ENCODE assay signal across 30 cellular contexts in the genomic region with DNA sequence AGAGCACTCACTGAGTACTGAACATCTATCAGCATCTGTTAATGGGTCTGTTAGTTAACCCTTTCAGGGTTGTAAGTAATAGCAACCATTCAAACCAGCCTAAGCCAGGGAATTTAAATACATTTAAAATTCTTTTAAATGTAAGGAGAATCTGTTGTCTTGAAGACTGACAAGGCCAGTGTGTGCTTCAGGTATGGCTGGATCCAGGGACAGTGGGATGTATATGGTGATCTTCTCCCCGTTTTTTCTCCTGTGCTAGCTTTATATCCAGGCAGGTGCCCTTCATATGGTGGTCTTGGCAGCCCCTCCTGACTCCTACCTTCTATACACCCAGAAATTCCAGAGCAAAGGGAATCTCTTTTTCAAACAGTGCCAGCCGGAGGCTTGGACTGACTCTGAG. TPM values are rescaled to one million over a fixed set of nuclear protein-coding genes. Genes with fewer than 3 reads are reported as not detected.
"Had no signal": no experiment of that assay in that cellular context is flagged by ENCODE, and none has a peak within 500 bp of the region (broad histone marks: within the 10 kb centered on the region; RNA-seq: fewer than 3 reads in every experiment).

No MANE protein-coding gene starts in this region.

- H3K27me3 Mint-ChIP-seq: naive B cell had no signal

- H3K4me2 ChIP-seq: smooth muscle cell had no signal

- H3K4me3 ChIP-seq: left ventricle myocardium inferior, lung, ovary, right atrium auricular region, right lobe of liver, smooth muscle cell, tibial nerve, vagina had no signal

- H3K36me3 ChIP-seq: left ventricle myocardium inferior, ovary, right atrium auricular region, right lobe of liver, tibial nerve, vagina had no signal

- FAIRE-seq: islet of Langerhans, kidney had no signal

- H3K4me1 ChIP-seq: left ventricle myocardium inferior, right atrium auricular region, right lobe of liver, tibial nerve, vagina had no signal

- ATAC-seq: left colon; natural killer cell; right lobe of liver; stimulated activated memory B cell treated with anti-CD40 and anti-IgM and Interleukin-4, amounts not matched to agents 10 μg/mL and 1 μg/mL and 100 μg/mL, for 72 hours; stimulated activated naive CD8-positive, alpha-beta T cell treated with anti-CD3 and anti-CD28 coated beads, Interleukin-15, amount 100 ng/mL, for 72 hours had no signal

- H3K9me3 Mint-ChIP-seq: immature natural killer cell; mesothelial cell of epicardium; natural killer cell; stimulated activated memory B cell treated with anti-CD40 and anti-IgM and Interleukin-4, amounts not matched to agents 10 μg/mL and 1 μg/mL and 100 μg/mL, for 72 hours; stimulated activated naive CD8-positive, alpha-beta T cell treated with anti-CD3 and anti-CD28 coated beads, Interleukin-15, amount 100 ng/mL, for 72 hours; type B pancreatic cell had no signal

- H3K4me3 Mint-ChIP-seq: immature natural killer cell; mesothelial cell of epicardium; naive B cell; natural killer cell; nephron progenitor cell; stimulated activated memory B cell treated with anti-CD40 and anti-IgM and Interleukin-4, amounts not matched to agents 10 μg/mL and 1 μg/mL and 100 μg/mL, for 72 hours; stimulated activated naive CD8-positive, alpha-beta T cell treated with anti-CD3 and anti-CD28 coated beads, Interleukin-15, amount 100 ng/mL, for 72 hours; type B pancreatic cell had no signal

- H3K27me3 ChIP-seq: ovary, right atrium auricular region, right lobe of liver, tibial nerve, vagina had no signal

- H3K27ac Mint-ChIP-seq: immature natural killer cell; mesothelial cell of epicardium; naive B cell; natural killer cell; nephron progenitor cell; stimulated activated memory B cell treated with anti-CD40 and anti-IgM and Interleukin-4, amounts not matched to agents 10 μg/mL and 1 μg/mL and 100 μg/mL, for 72 hours; stimulated activated naive CD8-positive, alpha-beta T cell treated with anti-CD3 and anti-CD28 coated beads, Interleukin-15, amount 100 ng/mL, for 72 hours; type B pancreatic cell had no signal

- DNase-seq: hypothalamus; immature natural killer cell; left colon; left ventricle myocardium inferior; mesendoderm; naive B cell; natural killer cell; nephron progenitor cell; ovary; stimulated activated CD4-positive, alpha-beta T cell treated with anti-CD3 and anti-CD28 coated beads, Interleukin-1b, Interleukin-23, amount 100 ng/mL, for 48 hours; stimulated activated CD4-positive, alpha-beta T cell treated with anti-CD3 and anti-CD28 coated beads, Interleukin-2, amount 100 ng/mL, for 48 hours; stimulated activated CD4-positive, alpha-beta T cell treated with anti-CD3 and anti-CD28 coated beads, Interleukin-4, amount 100 ng/mL, for 4 hours; stimulated activated CD8-positive, alpha-beta memory T cell treated with anti-CD3 and anti-CD28 coated beads, Interleukin-4, amount 100 ng/mL, for 48 hours; stimulated activated naive CD4-positive, alpha-beta T cell treated with Interleukin-2 at 50 U/mL for 16 hours; stimulated activated naive CD8-positive, alpha-beta T cell treated with anti-CD3 and anti-CD28 coated beads, Interleukin-15, amount 100 ng/mL, for 72 hours; substantia nigra had no signal

- H3K4me1 Mint-ChIP-seq: immature natural killer cell; mesothelial cell of epicardium; naive B cell; natural killer cell; nephron progenitor cell; stimulated activated memory B cell treated with anti-CD40 and anti-IgM and Interleukin-4, amounts not matched to agents 10 μg/mL and 1 μg/mL and 100 μg/mL, for 72 hours; stimulated activated naive CD8-positive, alpha-beta T cell treated with anti-CD3 and anti-CD28 coated beads, Interleukin-15, amount 100 ng/mL, for 72 hours had no signal

- H3K9me3 ChIP-seq: ovary, right lobe of liver, vagina had no signal

- H3K27ac ChIP-seq: left ventricle myocardium inferior, ovary, right atrium auricular region, right lobe of liver, tibial nerve, vagina had no signal

- H3K36me3 Mint-ChIP-seq: immature natural killer cell; mesothelial cell of epicardium; naive B cell; natural killer cell; stimulated activated memory B cell treated with anti-CD40 and anti-IgM and Interleukin-4, amounts not matched to agents 10 μg/mL and 1 μg/mL and 100 μg/mL, for 72 hours; type B pancreatic cell had no signal

RNA-seq across cellular contexts. Expression of a gene that starts 56.9 kb away (rescaled TPM):
- total RNA-seq: left ventricle myocardium inferior, omental fat pad, pulmonary artery endothelial cell, skeletal muscle tissue, smooth muscle cell, tibial nerve, vagina had no signal
- polyA plus RNA-seq: smooth muscle cell had no signal
